1 cellular context compared by ENCODE assay signal in the genomic region with DNA sequence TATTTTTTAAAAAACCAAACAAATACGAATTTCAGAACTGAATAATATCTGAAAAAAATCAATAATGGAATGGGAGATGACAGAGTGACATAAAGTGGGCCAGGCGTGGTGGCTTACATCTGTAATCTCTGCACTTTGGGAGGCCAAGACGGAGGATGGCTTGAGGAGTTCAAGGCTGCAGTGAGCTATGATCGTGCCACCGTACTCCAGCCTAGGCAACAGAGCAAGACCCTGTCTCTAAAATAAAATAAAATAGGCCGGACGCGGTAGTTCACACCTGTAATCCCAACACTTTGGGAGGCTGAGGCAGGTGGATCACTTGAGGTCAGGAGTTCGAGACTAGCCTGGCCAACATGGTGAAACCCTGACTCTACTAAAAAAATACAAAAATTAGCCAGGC.
TF ChIP-seq lines count a peak whose summit lies in the region.

No MANE protein-coding gene starts in this region.

TF ChIP-seq in K562, 482 proteins besides CTCF, POLR2A, EP300 and RAD21 (continued from another document):
- TF ChIP-seq SNRNP70 (optimal IDR thresholded peaks at IDR 0.05; ENCODE audit: low read depth, low read length), result peak; percentile 74
